Comparison of ENCODE assay signal across 21 cellular contexts in genomic region chr3:20527368-20527767, GRCh38.
"Had no signal": no experiment of that assay in that cellular context is flagged by ENCODE, and none has a peak within 500 bp of the region (broad histone marks: within the 10 kb centered on the region; RNA-seq: fewer than 3 reads in every experiment).

No MANE protein-coding gene starts in this region.

- H3K9ac ChIP-seq: KMS-11, SK-N-SH had no signal

- H3K36me3 ChIP-seq: brain microvascular endothelial cell, Peyer's patch, SJCRH30, WERI-Rb-1 had no signal

- H3K27me3 ChIP-seq: brain microvascular endothelial cell, Peyer's patch, SJCRH30 had no signal

- H3K4me3 ChIP-seq: Peyer's patch, SJCRH30 had no signal

- H3K27ac ChIP-seq: brain microvascular endothelial cell, KMS-11, Peyer's patch, RWPE1, SJCRH30, WERI-Rb-1 had no signal

- H3K9me3 ChIP-seq: Peyer's patch, SJCRH30, SK-N-SH had no signal

- H3K4me1 ChIP-seq: Peyer's patch, SJCRH30 had no signal

- H3K4me2 ChIP-seq: KMS-11, SK-N-SH had no signal

- FAIRE-seq: colon had no signal

- DNase-seq: activated CD4-positive, alpha-beta T cell treated with anti-CD3 and anti-CD28 coated beads for 36 hours; activated CD8-positive, alpha-beta memory T cell treated with anti-CD3 and anti-CD28 coated beads, Interleukin-2, amount 50 U/mL, for 4 hours; activated CD8-positive, alpha-beta T cell treated with anti-CD3 and anti-CD28 coated beads for 36 hours; activated gamma-delta T cell treated with Interleukin-2 at 50 U/mL for 16 hours; activated naive CD4-positive, alpha-beta T cell treated with anti-CD3 and anti-CD28 coated beads, Interleukin-2, amount 10 ng/mL, durations not matched to agents 7 days and 5 days; activated naive CD8-positive, alpha-beta T cell treated with anti-CD3 and anti-CD28 coated beads for 36 hours; activated T-cell treated with anti-CD3 and anti-CD28 coated beads, Interleukin-2, amount 50 U/mL, for 72 hours; brain microvascular endothelial cell; cerebellar nuclear complex; NCI-H1105 treated with DMSO at 0.1 percent for 48 hours; NCI-H1930; NCI-H2227 treated with DMSO at 0.1 percent for 48 hours; Peyer's patch; Right ventricle myocardium superior; SJCRH30; SK-N-SH; T-helper 1 cell; WERI-Rb-1 had no signal
